ENCODE assay signal across 8 cellular contexts in the genomic region with DNA sequence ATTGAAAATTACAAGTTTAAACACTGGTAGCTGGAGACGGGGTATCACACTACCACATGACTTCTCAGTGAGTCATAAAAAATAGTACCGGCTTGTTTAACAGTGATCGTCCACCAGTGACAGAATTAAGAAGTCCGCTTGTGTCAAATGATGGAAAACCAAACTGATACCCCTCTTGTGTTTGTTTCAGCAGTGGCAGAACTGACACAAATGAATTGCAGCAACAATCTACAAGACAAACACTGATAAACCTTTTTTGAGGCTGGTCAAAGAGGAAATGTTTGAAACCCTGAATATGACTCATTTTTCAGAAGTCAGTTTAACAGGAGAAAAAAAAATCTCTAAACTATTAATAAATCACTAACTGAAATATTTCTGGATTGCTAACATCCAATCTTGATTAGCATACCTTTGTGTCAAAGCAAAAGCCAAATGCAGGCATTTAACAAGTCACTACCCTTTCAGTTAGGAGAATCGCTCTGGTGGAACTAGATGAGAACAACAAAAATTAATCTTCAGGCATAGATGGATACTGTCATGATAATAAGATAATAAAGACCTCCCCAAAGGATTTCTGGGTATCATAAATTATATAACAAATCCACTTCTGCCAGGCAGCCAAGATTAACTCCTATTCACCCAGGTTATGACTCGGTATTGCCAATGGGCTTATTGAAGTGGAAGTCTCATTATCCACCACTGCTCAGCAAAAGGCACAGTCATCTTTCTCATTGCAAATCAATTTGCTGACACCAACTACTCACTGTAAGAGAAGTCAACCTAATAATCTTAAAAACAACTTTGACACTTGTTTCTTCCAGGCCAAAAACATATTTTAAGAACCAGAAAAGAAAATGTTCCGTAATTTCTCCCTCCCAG. TPM values are rescaled to one million over a fixed set of nuclear protein-coding genes. Genes with fewer than 3 reads are reported as not detected.
DNase-seq lines count a peak whose midpoint lies in the region; ATAC-seq and TF ChIP-seq lines count a peak whose summit lies in the region.

No MANE protein-coding gene starts in this region.

- ATAC-seq in foreskin keratinocyte = peak; percentile 76

- peaks cover 48% of the 10 kb centered on the region for H3K4me1 ChIP-seq in SJSA1 (replicated peaks)
- H3K4me1 ChIP-seq in foreskin keratinocyte = peaks cover 34% of the 10 kb centered on the region
- H3K4me1 ChIP-seq in thymus (ENCODE audit: control insufficient read depth, insufficient read depth, low read length) = peaks cover 11% of the 10 kb centered on the region

- H3K36me3 ChIP-seq in SJSA1 (peaks cover 11% of the 10 kb centered on the region), thymus (ENCODE audit: control insufficient read depth, insufficient read depth) (no peaks in the 10 kb centered on the region)

- no peaks in the 10 kb centered on the region for H3K27me3 ChIP-seq in SJSA1 (replicated peaks)
- no peaks in the 10 kb centered on the region for H3K27me3 ChIP-seq in foreskin keratinocyte
- no peaks in the 10 kb centered on the region for H3K27me3 ChIP-seq in thymus (ENCODE audit: control insufficient read depth, insufficient read depth)

- DNase-seq in NOMO-1 treated with DMSO at 0.1 percent for 48 hours (lab: John Stamatoyannopoulos, UW; ENCODE audit: unreplicated experiment) (peak; percentile 9), NOMO-1 treated with dmso at 0.1 percent for 144 hours (lab: John Stamatoyannopoulos, UW; ENCODE audit: unreplicated experiment) (no peak), SJSA1 (ENCODE audit: low read depth in 1 of 2, low spot score in 2 of 2) (peak in 1 of 2 experiments; percentile 43), foreskin keratinocyte (peak; percentile 35 to 62), cortex of kidney (lab: John Stamatoyannopoulos, UW) (no peak), RPMI8226 (no peak), hippocampal formation (lab: John Stamatoyannopoulos, UW) (no peak)

- WGBS in thymus = 92% methylated on average over 7 of the region's 7 CpGs

- H3K27ac ChIP-seq in SJSA1 = peak overlapping the region; percentile 42
- H3K27ac ChIP-seq in foreskin keratinocyte = peak overlapping the region; percentile 65
- H3K27ac ChIP-seq in thymus (ENCODE audit: low read depth) = peak overlapping the region; percentile 31

- no peak for TF ChIP-seq CTCF in foreskin keratinocyte (conservative IDR thresholded peaks at IDR 0.05)

- no peak overlapping the region for H3K4me3 ChIP-seq in SJSA1
- no peak overlapping the region for H3K4me3 ChIP-seq in thymus (ENCODE audit: low read length)

- H3K9me3 ChIP-seq in SJSA1 (replicated peaks) = no peaks in the 10 kb centered on the region
- no peaks in the 10 kb centered on the region for H3K9me3 ChIP-seq in thymus (ENCODE audit: control insufficient read depth)

RNA-seq across cellular contexts. Expression of gene DCUN1D3, which starts 20.7 kb away (rescaled TPM):
- total RNA-seq in SJSA1 (2014; rRNA removed; shearing (Covaris generic)) = 14.0 and 17.7 TPM in 2 replicates
- total RNA-seq in foreskin keratinocyte = 10.9 and 11.3 TPM in 2 replicates
- polyA plus RNA-seq in foreskin keratinocyte (2.9 and 3.5 TPM in 2 replicates), thymus (3.4 TPM)

RNA-seq across cellular contexts. Expression of gene LYRM1, which starts 21.2 kb away (rescaled TPM):
- total RNA-seq in SJSA1 (2014; rRNA removed; shearing (Covaris generic)) = 25.2 and 48.2 TPM in 2 replicates
- 24.9 and 25.3 TPM in 2 replicates for total RNA-seq in foreskin keratinocyte
- polyA plus RNA-seq in foreskin keratinocyte = 19.1 and 19.7 TPM in 2 replicates
- 53.3 TPM for polyA plus RNA-seq in thymus

Comparison
In these comparisons a context has a peak if more than half of its experiments do, and no peak if none do; other contexts are left out.
1. DNase-seq: peak in NOMO-1 treated with DMSO at 0.1 percent for 48 hours (single experiment) and foreskin keratinocyte (2 of 2); none in NOMO-1 treated with dmso at 0.1 percent for 144 hours (single experiment), cortex of kidney (single experiment), RPMI8226 (single experiment) and hippocampal formation (0 of 2).
2. Peak in every context shown above with its lines, with median percentiles within 50 percentile points of each other: H3K27ac ChIP-seq.